Comparison of ENCODE assay signal across 1 cellular context in genomic region chr13:75480691-75481175, GRCh38.
TF ChIP-seq lines count a peak whose summit lies in the region.

No MANE protein-coding gene starts in this region.

TF ChIP-seq in HepG2, 621 proteins besides CTCF, POLR2A, EP300 and RAD21 (continued from another document and continues in another):
- TF ChIP-seq ZNF746 (CRISPR knock-in tag; IDR thresholded peaks at IDR 0.05), result no peak
- TF ChIP-seq RORA (CRISPR knock-in tag; IDR thresholded peaks at IDR 0.05), result no peak
- TF ChIP-seq KDM3A (CRISPR knock-in tag; IDR thresholded peaks at IDR 0.05; ENCODE audit: low read depth), result no peak; the same call in 1 of the 2 replicates
- TF ChIP-seq MNT (IDR thresholded peaks at IDR 0.05), result no peak
- no peak for TF ChIP-seq MED8 (CRISPR knock-in tag; IDR thresholded peaks at IDR 0.05; ENCODE audit: insufficient replicate concordance)
- no peak for TF ChIP-seq ZBED4 (CRISPR knock-in tag; IDR thresholded peaks at IDR 0.05; ENCODE audit: borderline replicate concordance)
- TF ChIP-seq NFIC (IDR thresholded peaks at IDR 0.05; ENCODE audit: low read length), result peak; percentile 36; the same call in 1 of the 2 replicates
- no peak for TF ChIP-seq PHB2 (IDR thresholded peaks at IDR 0.05; ENCODE audit: partially characterized antibody)
- TF ChIP-seq ZGPAT (CRISPR knock-in tag; IDR thresholded peaks at IDR 0.05), result peak; percentile 42; the same call in 1 of the 2 replicates
- 0 out of 2 replicates have a peak, but pooled peaks have one; percentile 1 for TF ChIP-seq ZBTB7A (CRISPR knock-in tag; IDR thresholded peaks at IDR 0.05)
- peak; percentile 64; the same call in 1 of the 2 replicates for TF ChIP-seq ZC3H13 (CRISPR knock-in tag; IDR thresholded peaks at IDR 0.05)
- no peak for TF ChIP-seq TBX3 (IDR thresholded peaks at IDR 0.05; ENCODE audit: borderline replicate concordance)
- TF ChIP-seq TIGD3 (CRISPR knock-in tag; IDR thresholded peaks at IDR 0.05; ENCODE audit: borderline replicate concordance), result no peak
- TF ChIP-seq ZBTB34 (CRISPR knock-in tag; IDR thresholded peaks at IDR 0.05), result no peak
- peak; percentile 59 for TF ChIP-seq POGZ (CRISPR knock-in tag; IDR thresholded peaks at IDR 0.05)
- TF ChIP-seq AGO2 (optimal IDR thresholded peaks at IDR 0.05; ENCODE audit: low read depth, low read length), result peak; percentile 45
- TF ChIP-seq GABPB1 (CRISPR knock-in tag; IDR thresholded peaks at IDR 0.05), result peak; percentile 28; the same call in 1 of the 2 replicates
- no peak for TF ChIP-seq RFX5 (IDR thresholded peaks at IDR 0.05; ENCODE audit: low read depth, low read length)
- TF ChIP-seq LCORL (IDR thresholded peaks at IDR 0.05), result no peak
- TF ChIP-seq LCORL (CRISPR knock-in tag; IDR thresholded peaks at IDR 0.05), result peak; percentile 20; the same call in 1 of the 2 replicates
- no peak for TF ChIP-seq ZNF619 (CRISPR knock-in tag; IDR thresholded peaks at IDR 0.05)
- TF ChIP-seq ZNF337 (CRISPR knock-in tag; IDR thresholded peaks at IDR 0.05; ENCODE audit: borderline replicate concordance, low read depth), result 0 out of 2 replicates have a peak, but pooled peaks have one; percentile 30
- TF ChIP-seq PHF5A (CRISPR knock-in tag; IDR thresholded peaks at IDR 0.05; ENCODE audit: low read depth, unreplicated experiment), result no peak
- 0 out of 2 replicates have a peak, but pooled peaks have one; percentile 55 for TF ChIP-seq ZNF430 (CRISPR knock-in tag; IDR thresholded peaks at IDR 0.05)
- TF ChIP-seq PAX8 (CRISPR knock-in tag; IDR thresholded peaks at IDR 0.05; ENCODE audit: borderline replicate concordance), result no peak
- TF ChIP-seq ZNF687 (CRISPR knock-in tag; IDR thresholded peaks at IDR 0.05), result peak; percentile 70
- TF ChIP-seq ZNF792 (CRISPR knock-in tag; IDR thresholded peaks at IDR 0.05), result peak; percentile 19; the same call in 1 of the 2 replicates
- no peak for TF ChIP-seq PTBP1 (IDR thresholded peaks at IDR 0.05; ENCODE audit: low read depth, low read length, poor library complexity, severe bottlenecking)
- TF ChIP-seq ZNF790 (CRISPR knock-in tag; IDR thresholded peaks at IDR 0.05; ENCODE audit: borderline replicate concordance), result no peak
- TF ChIP-seq HOXA5 (CRISPR knock-in tag; IDR thresholded peaks at IDR 0.05), result peak; percentile 14; the same call in 1 of the 2 replicates
- TF ChIP-seq TGIF2 (CRISPR knock-in tag; IDR thresholded peaks at IDR 0.05), result no peak
- TF ChIP-seq SAP130 (CRISPR knock-in tag; IDR thresholded peaks at IDR 0.05; ENCODE audit: low read depth), result peak; percentile 31; the same call in 1 of the 2 replicates
- TF ChIP-seq AHR (CRISPR knock-in tag; IDR thresholded peaks at IDR 0.05), result no peak
- peak; percentile 76; the same call in 1 of the 2 replicates for TF ChIP-seq ZNF710 (CRISPR knock-in tag; IDR thresholded peaks at IDR 0.05; ENCODE audit: borderline replicate concordance)
- peak; percentile 9; the same call in 1 of the 2 replicates for TF ChIP-seq ZNF574 (CRISPR knock-in tag; IDR thresholded peaks at IDR 0.05)
- TF ChIP-seq SRF (IDR thresholded peaks at IDR 0.05; ENCODE audit: low read depth, low read length), result no peak
- TF ChIP-seq SP4 (CRISPR knock-in tag; IDR thresholded peaks at IDR 0.05), result no peak
- TF ChIP-seq SIX4 (CRISPR knock-in tag; IDR thresholded peaks at IDR 0.05), result no peak
- peak; percentile 74 for TF ChIP-seq ZNF891 (CRISPR knock-in tag; IDR thresholded peaks at IDR 0.05)
- TF ChIP-seq ZFP62 (CRISPR knock-in tag; IDR thresholded peaks at IDR 0.05), result no peak
- no peak for TF ChIP-seq RNF219 (CRISPR knock-in tag; IDR thresholded peaks at IDR 0.05)
